In the genomic region with DNA sequence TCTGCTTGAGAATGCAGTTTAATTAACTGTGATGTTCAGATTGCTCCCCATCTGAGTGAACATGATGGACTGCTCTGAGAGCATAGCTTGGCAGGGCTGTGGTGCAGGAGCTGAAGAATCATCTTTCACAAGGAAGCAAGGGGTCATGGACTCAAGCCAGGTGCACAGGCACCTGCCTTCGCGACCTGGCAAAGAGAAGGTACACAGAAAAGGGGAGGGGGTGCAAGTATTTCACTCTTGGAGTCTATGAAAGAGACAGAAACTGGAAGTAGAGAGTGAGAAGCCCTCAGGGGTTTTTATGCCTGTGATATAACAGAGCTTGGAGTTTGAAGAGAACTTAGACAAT, we compare ENCODE assay signal across 1 cellular context.
TF ChIP-seq lines count a peak whose summit lies in the region.

No MANE protein-coding gene starts in this region.

TF ChIP-seq in endothelial cell of umbilical vein, 7 proteins besides CTCF, POLR2A, EP300 and RAD21 (continued from another document):
- TF ChIP-seq, protein P1, sequence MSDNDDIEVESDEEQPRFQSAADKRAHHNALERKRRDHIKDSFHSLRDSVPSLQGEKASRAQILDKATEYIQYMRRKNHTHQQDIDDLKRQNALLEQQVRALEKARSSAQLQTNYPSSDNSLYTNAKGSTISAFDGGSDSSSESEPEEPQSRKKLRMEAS (IDR thresholded peaks at IDR 0.05; ENCODE audit: insufficient read depth, insufficient read length), result no peak
- no peak for TF ChIP-seq EZH2 (IDR thresholded peaks at IDR 0.05; ENCODE audit: borderline replicate concordance, low read depth, low read length, severe bottlenecking)
